In genomic region chr10:101816375-101816773, GRCh38 we compare ENCODE assay signal across 2 cellular contexts.
TF ChIP-seq lines count a peak whose summit lies in the region.

No MANE protein-coding gene starts in this region.

TF ChIP-seq in K562, 482 proteins besides CTCF, POLR2A, EP300 and RAD21:
- TF ChIP-seq E2F1 (CRISPR knock-in tag; IDR thresholded peaks at IDR 0.05) (no peak), BCL6 (CRISPR knock-in tag; IDR thresholded peaks at IDR 0.05) (no peak), HINFP (tag; conservative IDR thresholded peaks at IDR 0.05; ENCODE audit: low read depth) (no peak), USF1 (CRISPR knock-in tag; IDR thresholded peaks at IDR 0.05) (no peak), ZNF551 (CRISPR knock-in tag; IDR thresholded peaks at IDR 0.05) (no peak), GABPA (tag; conservative IDR thresholded peaks at IDR 0.05; ENCODE audit: low read depth) (no peak), ZBTB12 (CRISPR knock-in tag; IDR thresholded peaks at IDR 0.05) (no peak), ARNT (IDR thresholded peaks at IDR 0.05) (no peak), GATA2 (CRISPR knock-in tag; IDR thresholded peaks at IDR 0.05) (no peak), PTTG1 (tag; IDR thresholded peaks at IDR 0.05; ENCODE audit: low read depth) (no peak), ZNF830 (CRISPR knock-in tag; IDR thresholded peaks at IDR 0.05) (no peak)

TF ChIP-seq in HEK293T, 16 proteins besides CTCF, POLR2A, EP300 and RAD21:
- TF ChIP-seq LEF1 (IDR thresholded peaks at IDR 0.05; ENCODE audit: borderline replicate concordance) (no peak), NFRKB (IDR thresholded peaks at IDR 0.05) (no peak), PKNOX1 (IDR thresholded peaks at IDR 0.05) (no peak), L3MBTL2 (conservative IDR thresholded peaks at IDR 0.05) (no peak), HDGF (IDR thresholded peaks at IDR 0.05; ENCODE audit: borderline replicate concordance) (no peak)
TF ChIP-seq in HEK293T: peak in this region for 0.
